In the genomic region with DNA sequence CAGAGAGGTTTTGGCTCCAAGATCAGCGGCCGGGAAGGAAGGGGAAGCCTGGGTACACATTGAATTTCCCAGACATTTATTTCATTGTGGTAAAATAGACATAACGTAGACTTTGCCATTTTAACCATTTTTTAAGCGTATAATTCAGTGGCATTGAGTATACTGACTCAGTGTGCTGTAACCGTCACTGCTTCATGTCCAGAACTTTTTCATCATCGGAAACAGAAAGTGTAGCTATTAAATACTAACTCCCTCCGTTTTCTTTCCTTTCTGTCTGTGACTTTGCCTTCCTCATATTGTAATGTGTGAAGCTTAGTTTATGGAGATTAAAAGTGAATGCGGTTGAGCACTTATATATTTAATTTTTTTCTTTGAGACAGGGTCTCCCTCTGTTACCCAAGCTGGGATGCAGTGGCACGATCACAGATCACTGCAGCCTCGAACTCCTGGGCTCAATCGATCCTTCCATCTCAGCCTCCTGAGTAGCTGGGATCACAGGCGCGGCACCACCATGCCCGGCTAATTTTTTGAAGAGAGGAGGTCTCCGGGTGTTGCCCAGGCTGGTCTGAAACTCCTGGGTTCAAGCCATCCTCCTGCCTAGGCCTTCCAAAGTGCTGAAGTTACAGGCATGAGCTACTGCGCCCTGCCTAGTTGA, we compare ENCODE assay signal across 8 cellular contexts. TPM values are rescaled to one million over a fixed set of nuclear protein-coding genes. Genes with fewer than 3 reads are reported as not detected.
DNase-seq lines count a peak whose midpoint lies in the region; ATAC-seq and TF ChIP-seq lines count a peak whose summit lies in the region.

No MANE protein-coding gene starts in this region.

- 39 to 42% methylated on average over 13 to 16 of the region's 16 CpGs for WGBS in ectodermal cell, 2 experiments

- no peaks in the 10 kb centered on the region for H3K9me3 ChIP-seq in BLaER1 treated with 17β-estradiol and CSF1 and Interleukin-3, amounts not matched to agents 10 nM and 100 nM (replicated peaks in 1 of 11)
- no peaks in the 10 kb centered on the region for H3K9me3 ChIP-seq in MG63
- H3K9me3 ChIP-seq in ectodermal cell (ENCODE audit: control insufficient read depth, low read length): no peaks in the 10 kb centered on the region
- H3K9me3 ChIP-seq in neural cell (ENCODE audit: low read length): no peaks in the 10 kb centered on the region

- no peak for ATAC-seq in GM18858 (IDR thresholded peaks at IDR 0.05; ENCODE audit: unreplicated experiment)
- ATAC-seq in GM18498 (IDR thresholded peaks at IDR 0.05; ENCODE audit: unreplicated experiment): no peak

- peaks cover 57% of the 10 kb centered on the region for H3K79me2 ChIP-seq in neural cell (replicated peaks; ENCODE audit: insufficient read depth, low read length)

- H3K27ac ChIP-seq in BLaER1 treated with 17β-estradiol and CSF1 and Interleukin-3, amounts not matched to agents 10 nM and 100 nM: peak overlapping the region; percentile 98 to 100 (median 99); a peak in 21 of 22 replicates
- H3K27ac ChIP-seq in ectodermal cell (ENCODE audit: insufficient read depth, low read depth, low read length, poor library complexity, severe bottlenecking) (no peak overlapping the region), neural cell (ENCODE audit: low read length) (peak overlapping the region; percentile 95)

- H2AFZ ChIP-seq in neural cell (ENCODE audit: low read depth, low read length): no peak overlapping the region

- H3K9ac ChIP-seq in BLaER1 treated with 17β-estradiol and CSF1 and Interleukin-3, amounts not matched to agents 10 nM and 100 nM: peak overlapping the region; percentile 99 to 100 (median 99)
- H3K9ac ChIP-seq in neural cell (ENCODE audit: low read length): peak overlapping the region; percentile 99

- no peak for TF ChIP-seq RAD21 in neural cell (conservative IDR thresholded peaks at IDR 0.05)

- DNase-seq in MG63 (no peak), HuH-7.5 (ENCODE audit: low spot score) (no peak), HCEC 1CT (no peak)

- H3K36me3 ChIP-seq in BLaER1 treated with 17β-estradiol and CSF1 and Interleukin-3, amounts not matched to agents 10 nM and 100 nM: peaks cover 12 to 55% (median 47%) of the 10 kb centered on the region in 11 experiments; a peak in 21 of 22 replicates
- peaks cover 48% of the 10 kb centered on the region for H3K36me3 ChIP-seq in MG63
- H3K36me3 ChIP-seq in ectodermal cell (ENCODE audit: control insufficient read depth, insufficient read depth, low read length): peaks cover 4% of the 10 kb centered on the region
- no peaks in the 10 kb centered on the region for H3K36me3 ChIP-seq in neural cell (ENCODE audit: insufficient read depth, low read length)

- H3K4me2 ChIP-seq in BLaER1 treated with 17β-estradiol and CSF1 and Interleukin-3, amounts not matched to agents 10 nM and 100 nM: peak overlapping the region; percentile 76 to 99 (median 85)
- H3K4me2 ChIP-seq in neural cell (ENCODE audit: low read length): peak overlapping the region; percentile 50

- H3K9me2 ChIP-seq in neural cell (ENCODE audit: insufficient read depth, low read length): no peaks in the 10 kb centered on the region

- TF ChIP-seq EP300 in neural cell (conservative IDR thresholded peaks at IDR 0.05; ENCODE audit: poor library complexity, severe bottlenecking): no peak

- H4K20me1 ChIP-seq in BLaER1 treated with 17β-estradiol and CSF1 and Interleukin-3, amounts not matched to agents 10 nM and 100 nM: peaks cover 58 to 63% (median 62%) of the 10 kb centered on the region in 11 experiments
- peaks cover 28% of the 10 kb centered on the region for H4K20me1 ChIP-seq in neural cell (ENCODE audit: insufficient read depth)

- peak overlapping the region; percentile 90 to 99 (median 96) for H3K4me3 ChIP-seq in BLaER1 treated with 17β-estradiol and CSF1 and Interleukin-3, amounts not matched to agents 10 nM and 100 nM
- H3K4me3 ChIP-seq in MG63 (peak overlapping the region; percentile 85), ectodermal cell (ENCODE audit: insufficient read depth, low read depth, low read length) (peak overlapping the region; percentile 98), neural cell (ENCODE audit: low read length) (peak overlapping the region; percentile 97)

- H3K4me1 ChIP-seq in BLaER1 treated with 17β-estradiol and CSF1 and Interleukin-3, amounts not matched to agents 10 nM and 100 nM: peaks cover 46 to 56% (median 51%) of the 10 kb centered on the region in 10 experiments
- H3K4me1 ChIP-seq in ectodermal cell (ENCODE audit: control insufficient read depth, insufficient read depth, low read length): peaks cover 35% of the 10 kb centered on the region

- TF ChIP-seq CTCF in neural cell (IDR thresholded peaks at IDR 0.05; ENCODE audit: poor library complexity, severe bottlenecking): no peak

- no peaks in the 10 kb centered on the region for H3F3A ChIP-seq in neural cell (ENCODE audit: insufficient read depth, low read length, poor library complexity, severe bottlenecking)

- no peaks in the 10 kb centered on the region for H3K27me3 ChIP-seq in BLaER1 treated with 17β-estradiol and CSF1 and Interleukin-3, amounts not matched to agents 10 nM and 100 nM
- H3K27me3 ChIP-seq in MG63 (no peaks in the 10 kb centered on the region), ectodermal cell (ENCODE audit: control insufficient read depth, insufficient read depth, low read length, poor library complexity, severe bottlenecking) (no peaks in the 10 kb centered on the region), neural cell (ENCODE audit: insufficient read depth, low read depth, low read length) (no peaks in the 10 kb centered on the region)

TF ChIP-seq in neural cell, 6 proteins besides CTCF, POLR2A, EP300 and RAD21:
- no peak for TF ChIP-seq EZH2 (IDR thresholded peaks at IDR 0.05; ENCODE audit: borderline replicate concordance, insufficient read depth, low read length, poor library complexity, severe bottlenecking)
- TF ChIP-seq SMC3 (conservative IDR thresholded peaks at IDR 0.05; ENCODE audit: poor library complexity): no peak
- TF ChIP-seq MXI1 (conservative IDR thresholded peaks at IDR 0.05; ENCODE audit: poor library complexity, severe bottlenecking): no peak
- no peak for TF ChIP-seq POLR2AphosphoS5 (IDR thresholded peaks at IDR 0.05)
- TF ChIP-seq, protein P1, sequence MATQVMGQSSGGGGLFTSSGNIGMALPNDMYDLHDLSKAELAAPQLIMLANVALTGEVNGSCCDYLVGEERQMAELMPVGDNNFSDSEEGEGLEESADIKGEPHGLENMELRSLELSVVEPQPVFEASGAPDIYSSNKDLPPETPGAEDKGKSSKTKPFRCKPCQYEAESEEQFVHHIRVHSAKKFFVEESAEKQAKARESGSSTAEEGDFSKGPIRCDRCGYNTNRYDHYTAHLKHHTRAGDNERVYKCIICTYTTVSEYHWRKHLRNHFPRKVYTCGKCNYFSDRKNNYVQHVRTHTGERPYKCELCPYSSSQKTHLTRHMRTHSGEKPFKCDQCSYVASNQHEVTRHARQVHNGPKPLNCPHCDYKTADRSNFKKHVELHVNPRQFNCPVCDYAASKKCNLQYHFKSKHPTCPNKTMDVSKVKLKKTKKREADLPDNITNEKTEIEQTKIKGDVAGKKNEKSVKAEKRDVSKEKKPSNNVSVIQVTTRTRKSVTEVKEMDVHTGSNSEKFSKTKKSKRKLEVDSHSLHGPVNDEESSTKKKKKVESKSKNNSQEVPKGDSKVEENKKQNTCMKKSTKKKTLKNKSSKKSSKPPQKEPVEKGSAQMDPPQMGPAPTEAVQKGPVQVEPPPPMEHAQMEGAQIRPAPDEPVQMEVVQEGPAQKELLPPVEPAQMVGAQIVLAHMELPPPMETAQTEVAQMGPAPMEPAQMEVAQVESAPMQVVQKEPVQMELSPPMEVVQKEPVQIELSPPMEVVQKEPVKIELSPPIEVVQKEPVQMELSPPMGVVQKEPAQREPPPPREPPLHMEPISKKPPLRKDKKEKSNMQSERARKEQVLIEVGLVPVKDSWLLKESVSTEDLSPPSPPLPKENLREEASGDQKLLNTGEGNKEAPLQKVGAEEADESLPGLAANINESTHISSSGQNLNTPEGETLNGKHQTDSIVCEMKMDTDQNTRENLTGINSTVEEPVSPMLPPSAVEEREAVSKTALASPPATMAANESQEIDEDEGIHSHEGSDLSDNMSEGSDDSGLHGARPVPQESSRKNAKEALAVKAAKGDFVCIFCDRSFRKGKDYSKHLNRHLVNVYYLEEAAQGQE (IDR thresholded peaks at IDR 0.05; ENCODE audit: borderline replicate concordance): no peak

RNA-seq across cellular contexts. Expression of gene HNRNPM, which starts 1.4 kb away (rescaled TPM):
- total RNA-seq in MG63 (2014; rRNA removed; shearing (Covaris generic); ENCODE audit: low replicate concordance): 95.3 and 126 TPM in 2 replicates
- polyA plus RNA-seq in ectodermal cell (2013, experiment 1 of 4): 538 TPM
- polyA plus RNA-seq in ectodermal cell (2013, experiment 2 of 4): 488 TPM
- 267 TPM for polyA plus RNA-seq in ectodermal cell (2013, experiment 3 of 4)
- 313 TPM for polyA plus RNA-seq in ectodermal cell (2013, experiment 4 of 4)
- 91.7 and 113 TPM in 2 replicates for polyA plus RNA-seq in neural cell
- 75.7 and 100 TPM in 2 replicates for polyA minus RNA-seq in neural cell

RNA-seq across cellular contexts. Expression of gene MARCHF2, which starts 33.1 kb away (rescaled TPM):
- 60.2 and 89.4 TPM in 2 replicates for total RNA-seq in MG63 (2014; rRNA removed; shearing (Covaris generic); ENCODE audit: low replicate concordance)
- polyA plus RNA-seq in ectodermal cell (2013, experiment 1 of 4): 22.6 TPM
- 22.9 TPM for polyA plus RNA-seq in ectodermal cell (2013, experiment 2 of 4)
- polyA plus RNA-seq in ectodermal cell (2013, experiment 3 of 4): 25.8 TPM
- polyA plus RNA-seq in ectodermal cell (2013, experiment 4 of 4): 26.1 TPM
- polyA plus RNA-seq in neural cell: 57.3 and 67.9 TPM in 2 replicates
- polyA minus RNA-seq in neural cell: 47.5 and 52.1 TPM in 2 replicates

RNA-seq across cellular contexts. Expression of gene RAB11B, which starts 56.0 kb away (rescaled TPM):
- total RNA-seq in MG63 (2014; rRNA removed; shearing (Covaris generic); ENCODE audit: low replicate concordance): 17.0 and 39.8 TPM in 2 replicates
- 152 TPM for polyA plus RNA-seq in ectodermal cell (2013, experiment 1 of 4)
- 138 TPM for polyA plus RNA-seq in ectodermal cell (2013, experiment 2 of 4)
- 113 TPM for polyA plus RNA-seq in ectodermal cell (2013, experiment 3 of 4)
- 124 TPM for polyA plus RNA-seq in ectodermal cell (2013, experiment 4 of 4)
- 71.1 and 84.2 TPM in 2 replicates for polyA plus RNA-seq in neural cell
- polyA minus RNA-seq in neural cell: 80.5 and 93.7 TPM in 2 replicates

RNA-seq across cellular contexts. Expression of gene PRAM1, which starts 56.3 kb away (rescaled TPM):
- total RNA-seq in MG63 (2014; rRNA removed; shearing (Covaris generic); ENCODE audit: low replicate concordance): not detected in 2 replicates
- 1.9 TPM for polyA plus RNA-seq in ectodermal cell (2013, experiment 1 of 4)
- 2.5 TPM for polyA plus RNA-seq in ectodermal cell (2013, experiment 2 of 4)
- polyA plus RNA-seq in ectodermal cell (2013, experiment 3 of 4): 1.7 TPM
- polyA plus RNA-seq in ectodermal cell (2013, experiment 4 of 4): 2.2 TPM
- polyA plus RNA-seq in neural cell: 0.62 and 1.5 TPM in 2 replicates
- polyA minus RNA-seq in neural cell: not detected in 2 replicates
